9 cellular contexts compared by ENCODE assay signal in the genomic region with DNA sequence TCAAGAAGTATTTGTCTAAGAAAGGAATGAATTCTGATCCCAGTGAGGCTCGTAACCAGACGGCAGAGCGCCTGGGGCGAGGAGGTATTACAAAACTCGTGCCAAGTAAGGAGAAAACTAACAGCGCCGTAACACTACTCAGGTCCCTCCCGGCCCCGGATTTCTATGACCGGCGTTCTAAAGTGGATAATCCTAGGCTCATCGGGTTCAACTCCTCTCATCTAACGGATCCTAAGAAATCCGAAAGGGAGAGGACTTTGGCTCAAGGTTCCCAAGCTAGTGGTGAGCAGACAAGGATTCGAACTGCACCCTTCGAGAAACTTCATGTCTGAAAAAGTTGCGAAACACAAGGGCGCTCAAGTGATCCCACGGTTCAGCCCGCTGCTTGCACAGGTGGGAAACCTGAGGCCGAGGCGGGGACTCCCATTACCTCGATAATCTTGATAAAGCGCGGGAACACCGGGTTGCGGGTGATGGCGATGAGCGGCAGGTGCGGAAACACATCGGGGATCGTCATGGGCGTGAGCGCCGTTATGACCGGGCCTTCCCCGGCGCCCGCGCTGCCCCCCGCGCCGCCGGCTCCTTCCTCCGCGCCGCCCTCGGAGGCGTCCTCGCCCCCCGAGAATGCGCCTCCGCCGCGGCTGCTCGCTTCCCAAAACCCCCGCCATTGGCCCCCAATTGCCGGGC. TPM values are rescaled to one million over a fixed set of nuclear protein-coding genes. Genes with fewer than 3 reads are reported as not detected.
A peak's percentile ranks its signal among the peaks of the same experiment; 100 is the strongest.
DNase-seq lines count a peak whose midpoint lies in the region; ATAC-seq and TF ChIP-seq lines count a peak whose summit lies in the region.
"Had no signal": no experiment of that assay in that cellular context is flagged by ENCODE, and none has a peak within 500 bp of the region (broad histone marks: within the 10 kb centered on the region; RNA-seq: fewer than 3 reads in every experiment).

No MANE protein-coding gene starts in this region.

- peak overlapping the region; percentile 83 for H3K4me3 ChIP-seq in RWPE2 (ENCODE audit: severe bottlenecking)

- peaks cover 2% of the 10 kb centered on the region for H3K4me1 ChIP-seq in RWPE2 (ENCODE audit: insufficient read depth, poor library complexity, severe bottlenecking)

- no peaks in the 10 kb centered on the region for H3K27me3 Mint-ChIP-seq in CD4-positive, alpha-beta T cell
- H3K27me3 Mint-ChIP-seq in effector memory CD8-positive, alpha-beta T cell, result no peaks in the 10 kb centered on the region
- no peaks in the 10 kb centered on the region for H3K27me3 Mint-ChIP-seq in naive B cell

- no peaks in the 10 kb centered on the region for H3K27me3 ChIP-seq in CD4-positive, alpha-beta T cell (ENCODE audit: control insufficient read depth, insufficient read depth, low read length)
- H3K27me3 ChIP-seq in RWPE2 (ENCODE audit: insufficient read depth, poor library complexity, severe bottlenecking), result no peaks in the 10 kb centered on the region

- peaks cover 26% of the 10 kb centered on the region for H3K4me1 Mint-ChIP-seq in CD4-positive, alpha-beta T cell (ENCODE audit: low read depth)
- peaks cover 16 to 18% of the 10 kb centered on the region in 2 donors for H3K4me1 Mint-ChIP-seq in effector memory CD8-positive, alpha-beta T cell (ENCODE audit: low read depth in 2 of 2)
- H3K4me1 Mint-ChIP-seq in naive B cell, result peaks cover 10 to 29% (median 21%) of the 10 kb centered on the region in 3 donors

- H3K36me3 Mint-ChIP-seq in CD4-positive, alpha-beta T cell (ENCODE audit: low read depth), result peaks cover 21% of the 10 kb centered on the region
- H3K36me3 Mint-ChIP-seq in effector memory CD8-positive, alpha-beta T cell (ENCODE audit: insufficient read depth), result peaks cover 40% of the 10 kb centered on the region
- no peaks in the 10 kb centered on the region for H3K36me3 Mint-ChIP-seq in naive B cell

- H3K4me3 Mint-ChIP-seq in CD4-positive, alpha-beta T cell, result peak overlapping the region; percentile 94
- H3K4me3 Mint-ChIP-seq in effector memory CD8-positive, alpha-beta T cell, result peak overlapping the region; percentile 87 to 93
- peak overlapping the region; percentile 85 to 98 (median 95) for H3K4me3 Mint-ChIP-seq in naive B cell

- POLR2A ChIA-PET in CD4-positive, alpha-beta T cell (lab: Charles Lee), result interaction anchor here (0.9 to 2.2 kb wide), 22 partner anchors 20 to 1957 kb away, joined by 3 to 37 read pairs (median 5); a partner anchor contains a TSS

- H3K36me3 ChIP-seq in RWPE2 (ENCODE audit: low read depth), result peaks cover 28% of the 10 kb centered on the region

- no peaks in the 10 kb centered on the region for H3K9me3 Mint-ChIP-seq in CD4-positive, alpha-beta T cell
- H3K9me3 Mint-ChIP-seq in effector memory CD8-positive, alpha-beta T cell, result no peaks in the 10 kb centered on the region
- no peaks in the 10 kb centered on the region for H3K9me3 Mint-ChIP-seq in naive B cell

- peak in 2 of 10 experiments; percentile 8 to 16 for DNase-seq in CD4-positive, alpha-beta T cell
- DNase-seq in RWPE2 (ENCODE audit: low spot score) (no peak), naive B cell (no peak), NOMO-1 treated with DMSO at 0.1 percent for 48 hours (lab: John Stamatoyannopoulos, UW; ENCODE audit: unreplicated experiment) (no peak), cortex of kidney (lab: John Stamatoyannopoulos, UW) (no peak)
- peak in 2 of 3 experiments; percentile 21 to 25 for DNase-seq in effector memory CD8-positive, alpha-beta T cell

- no peak for TF ChIP-seq CTCF in CD4-positive, alpha-beta T cell (IDR thresholded peaks at IDR 0.05)
- no peak for TF ChIP-seq CTCF in RWPE2 (IDR thresholded peaks at IDR 0.05; ENCODE audit: poor library complexity, severe bottlenecking)

- CTCF ChIA-PET in CD4-positive, alpha-beta T cell (lab: Charles Lee), result interaction anchor here (1.3 to 3.4 kb wide), 6 partner anchors 29 to 928 kb away, joined by 6 to 20 read pairs (median 6); a partner anchor contains a TSS

- ATAC-seq in CD4-positive, alpha-beta T cell (ENCODE audit: poor library complexity), result no peak
- ATAC-seq in GM21529 (IDR thresholded peaks at IDR 0.05; ENCODE audit: unreplicated experiment), result peak; percentile 2
- ATAC-seq in RWPE2 (ENCODE audit: low read depth), result no peak
- ATAC-seq in effector memory CD8-positive, alpha-beta T cell (replicated peaks), result no peak
- no peak for ATAC-seq in naive B cell (ENCODE audit: low read depth in 2 of 2)
- ATAC-seq in HG02588 (IDR thresholded peaks at IDR 0.05; ENCODE audit: unreplicated experiment), result no peak

- H3K27ac ChIP-seq in CD4-positive, alpha-beta T cell (ENCODE audit: low read depth, low read length), result peak overlapping the region; percentile 88
- H3K27ac ChIP-seq in RWPE2 (ENCODE audit: poor library complexity, severe bottlenecking), result peak overlapping the region; percentile 73

- intact Hi-C loops in CD4-positive, alpha-beta T cell (cut with DNase I, micrococcal nuclease), result no loop called here

- H3K27ac Mint-ChIP-seq in CD4-positive, alpha-beta T cell, result peak overlapping the region; percentile 96
- H3K27ac Mint-ChIP-seq in effector memory CD8-positive, alpha-beta T cell, result peak overlapping the region; percentile 91 to 97
- peak overlapping the region; percentile 92 to 98 (median 98) for H3K27ac Mint-ChIP-seq in naive B cell

- no peaks in the 10 kb centered on the region for H3K9me3 ChIP-seq in CD4-positive, alpha-beta T cell (ENCODE audit: control insufficient read depth, low read length)
- H3K9me3 ChIP-seq in RWPE2 (ENCODE audit: severe bottlenecking), result no peaks in the 10 kb centered on the region

RNA-seq across cellular contexts. Expression of a gene that starts 0.5 kb away (rescaled TPM):
- 10 to 100 TPM; 88.7 to 91.0 TPM for total RNA-seq in CD4-positive, alpha-beta T cell
- polyA plus RNA-seq in naive B cell (ENCODE audit: low read depth in 6 of 6), result 10 to 100 TPM; 16.7 to 40.6 (median 21.7) TPM

RNA-seq across cellular contexts. Expression of a gene that starts 1.0 kb away (rescaled TPM):
- total RNA-seq in CD4-positive, alpha-beta T cell, result not detected
- polyA plus RNA-seq in naive B cell (ENCODE audit: low read depth in 6 of 6), result not detected
- total RNA-seq: T-helper 1 cell treated with Interleukin-12 subunit alpha and Interleukin-12 subunit beta and Interleukin-4 antibody, amounts not matched to agents 30 ng/mL and 1 ng/mL, for 36 hours had no signal

RNA-seq across cellular contexts. Expression of a gene that starts 29.3 kb away (rescaled TPM):
- total RNA-seq in CD4-positive, alpha-beta T cell, result 1,000 to 10,000 TPM; 1,509 to 1,565 TPM
- 1,000 to 10,000 TPM; 1,207 to 2,143 (median 1,738) TPM for polyA plus RNA-seq in naive B cell (ENCODE audit: low read depth in 6 of 6)

RNA-seq across cellular contexts. Expression of a gene that starts 38.6 kb away (rescaled TPM):
- 1 to 10 TPM; 2.4 to 2.9 TPM for total RNA-seq in CD4-positive, alpha-beta T cell
- 1 to 10 TPM; 1.1 to 6.5 (median 2.6) TPM for polyA plus RNA-seq in naive B cell (ENCODE audit: low read depth in 6 of 6)

RNA-seq across cellular contexts. Expression of a gene that starts 39.1 kb away (rescaled TPM):
- 10 to 100 TPM; 21.7 to 23.0 TPM for total RNA-seq in CD4-positive, alpha-beta T cell
- 100 to 1,000 TPM in 2 of 6 donors, 10 to 100 TPM in 4; 74.0 to 101 (median 86.6) TPM for polyA plus RNA-seq in naive B cell (ENCODE audit: low read depth in 6 of 6)

Comparison
In these comparisons a context has a peak if more than half of its experiments do, and no peak if none do; other contexts are left out.
1. DNase-seq: peak in effector memory CD8-positive, alpha-beta T cell (2 of 3); none in RWPE2 (single experiment), naive B cell (single experiment), NOMO-1 treated with DMSO at 0.1 percent for 48 hours (single experiment) and cortex of kidney (single experiment).
2. Peak in every context shown above with its lines, with median percentiles within 50 percentile points of each other: H3K27ac Mint-ChIP-seq and H3K4me3 Mint-ChIP-seq.